ENCODE assay signal across 12 cellular contexts in the genomic region with DNA sequence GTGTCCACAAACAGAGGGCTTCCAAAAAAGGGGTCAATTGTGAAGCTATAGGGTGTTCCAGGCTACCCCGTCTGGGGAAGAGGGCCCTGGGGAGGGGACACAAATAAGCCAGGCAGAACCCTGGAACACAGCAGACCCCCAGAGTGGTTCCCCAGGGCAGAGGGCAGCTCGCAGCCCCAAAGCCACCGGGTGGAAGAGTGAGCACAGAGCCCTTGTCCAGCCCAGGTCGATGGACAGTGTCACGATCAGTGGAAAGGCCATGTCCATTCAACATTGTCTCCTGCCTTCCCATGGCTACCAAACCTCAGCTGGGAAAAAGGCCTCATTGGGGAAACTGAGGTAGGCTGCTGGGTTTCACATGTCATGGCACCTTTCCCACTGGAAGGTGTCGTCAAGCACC.
A peak's percentile ranks its signal among the peaks of the same experiment; 100 is the strongest.
DNase-seq lines count a peak whose midpoint lies in the region; ATAC-seq lines count a peak whose summit lies in the region.
"Had no signal": no experiment of that assay in that cellular context is flagged by ENCODE, and none has a peak within 500 bp of the region (broad histone marks: within the 10 kb centered on the region; RNA-seq: fewer than 3 reads in every experiment).

No MANE protein-coding gene starts in this region.

- no peak overlapping the region for H4K8ac ChIP-seq in neuronal stem cell (ENCODE audit: low read depth, low read length)

- 88% methylated on average over 6 of the region's 6 CpGs for WGBS in right cardiac atrium
- WGBS in neuronal stem cell (ENCODE audit: extremely low coverage in 2 of 2, insufficient read length in 2 of 2, insufficient replicate concordance in 1 of 2), 2 donors = no CpG with 5 or more reads among the region's 6 CpGs

- H3K9me3 ChIP-seq in right cardiac atrium (ENCODE audit: control insufficient read depth, low read length) (no peaks in the 10 kb centered on the region), neuronal stem cell (replicated peaks in 1 of 2; ENCODE audit: control insufficient read depth in 2 of 2, insufficient read depth in 1 of 2, low read depth in 1 of 2, low read length in 2 of 2) (no peaks in the 10 kb centered on the region)

- no peak overlapping the region for H4K91ac ChIP-seq in neuronal stem cell (ENCODE audit: low read depth, low read length, poor library complexity)

- H2AFZ ChIP-seq in neuronal stem cell (ENCODE audit: low read length) = no peak overlapping the region

- ATAC-seq in right cardiac atrium = no peak
- ATAC-seq: HCT116 had no signal

- H2BK15ac ChIP-seq in neuronal stem cell (ENCODE audit: low read length) = no peak overlapping the region

- H3K18ac ChIP-seq in neuronal stem cell (ENCODE audit: low read length) = peak overlapping the region; percentile 32

- intact Hi-C loops in cardiac septum (cut with DNase I) (no loop called here), right cardiac atrium (cut with DNase I) (no loop called here)

- peak overlapping the region; percentile 12 for H2AK5ac ChIP-seq in neuronal stem cell (ENCODE audit: low read depth, low read length)

- H2BK120ac ChIP-seq in neuronal stem cell (ENCODE audit: low read depth, low read length) = no peak overlapping the region

- no peak overlapping the region for H3K14ac ChIP-seq in neuronal stem cell (ENCODE audit: low read length)

- H3K23ac ChIP-seq in neuronal stem cell (ENCODE audit: low read depth, low read length, poor library complexity) = no peak overlapping the region

- H3K4me2 ChIP-seq in neuronal stem cell (ENCODE audit: insufficient read depth, low read length, poor library complexity, severe bottlenecking) = no peak overlapping the region

- H3K4me3 ChIP-seq in right cardiac atrium (ENCODE audit: low read length) (no peak overlapping the region), neuronal stem cell (ENCODE audit: low read length in 2 of 2) (no peak overlapping the region)

- H3K79me1 ChIP-seq in neuronal stem cell (ENCODE audit: low read depth, low read length) = no peaks in the 10 kb centered on the region

- DNase-seq in cardiac septum (ENCODE audit: low spot score) = peak; percentile 54
- DNase-seq in right cardiac atrium = no peak
- DNase-seq in islet precursor cell = peak; percentile 38
- no peak for DNase-seq in neuronal stem cell (ENCODE audit: low spot score)
- no peak for DNase-seq in NCI-H146 (lab: John Stamatoyannopoulos, UW)
- DNase-seq in NCI-H226 = no peak
- DNase-seq in amniotic stem cell (lab: John Stamatoyannopoulos, UW) = no peak
- DNase-seq: C1 segment of cervical spinal cord; Calu3; CD4-positive, alpha-beta T cell; DMS 273 treated with DMSO at 0.1 percent for 48 hours had no signal

- no peak overlapping the region for H3K9ac ChIP-seq in neuronal stem cell (ENCODE audit: low read depth, low read length, poor library complexity)

- H3K36me3 ChIP-seq in neuronal stem cell (replicated peaks in 1 of 2; ENCODE audit: control insufficient read depth in 2 of 2, insufficient read depth in 2 of 2, low read length in 2 of 2) = no peaks in the 10 kb centered on the region

- H2BK12ac ChIP-seq in neuronal stem cell (ENCODE audit: low read length) = no peak overlapping the region

- H2BK5ac ChIP-seq in neuronal stem cell (ENCODE audit: low read length) = no peak overlapping the region

- H3K27ac ChIP-seq in right cardiac atrium (ENCODE audit: low read length) (no peak overlapping the region), neuronal stem cell (replicated peaks; ENCODE audit: low read length) (no peak overlapping the region)

- H3K4ac ChIP-seq in neuronal stem cell (ENCODE audit: low read length) = no peak overlapping the region

- H3K4me1 ChIP-seq in right cardiac atrium (ENCODE audit: control insufficient read depth, insufficient read depth, low read length) = no peaks in the 10 kb centered on the region
- peaks cover 0 to 6% of the 10 kb centered on the region in 2 donors for H3K4me1 ChIP-seq in neuronal stem cell (ENCODE audit: control insufficient read depth in 2 of 2, insufficient read depth in 1 of 2, low read depth in 1 of 2, low read length in 2 of 2)

- no peaks in the 10 kb centered on the region for H3K27me3 ChIP-seq in right cardiac atrium (ENCODE audit: control insufficient read depth, insufficient read depth)
- H3K27me3 ChIP-seq in neuronal stem cell (ENCODE audit: control insufficient read depth in 3 of 3, insufficient read depth in 3 of 3, low read depth in 1 of 3, low read length in 3 of 3) = no peaks in the 10 kb centered on the region

Comparison
In these comparisons a context has a peak if more than half of its experiments do, and no peak if none do; other contexts are left out.
1. DNase-seq: peak in cardiac septum (single experiment) and islet precursor cell (single experiment); none in right cardiac atrium (0 of 3), neuronal stem cell (single experiment), NCI-H146 (single experiment), NCI-H226 (single experiment) and amniotic stem cell (single experiment).